19 cellular contexts compared by ENCODE assay signal in the genomic region with DNA sequence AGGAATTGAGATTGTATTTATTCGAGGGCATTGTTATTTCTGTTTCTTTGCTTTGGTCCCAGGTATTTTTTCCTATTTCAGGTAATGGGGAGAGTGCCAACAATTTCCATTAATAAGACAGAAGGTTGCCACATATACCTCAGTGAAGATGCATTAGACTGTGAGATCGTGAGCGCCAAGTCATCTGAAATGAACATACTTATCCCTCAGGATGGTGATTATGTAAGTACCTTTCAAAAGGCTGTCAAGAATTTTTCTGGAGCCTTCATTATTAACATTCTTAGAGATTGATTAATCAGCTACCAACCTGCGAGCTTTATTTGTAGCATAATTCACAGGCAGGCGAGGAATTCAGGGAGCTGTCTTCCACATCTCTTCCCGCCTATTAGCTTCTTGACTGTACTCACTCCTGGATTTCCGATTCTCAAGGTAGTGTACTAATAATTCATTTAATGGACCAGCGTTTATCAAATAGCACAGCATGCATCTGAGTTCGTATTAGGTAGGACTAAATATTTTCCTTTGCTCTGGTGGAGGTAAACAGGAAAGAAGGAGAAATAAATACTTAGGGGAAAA.
"Had no signal": no experiment of that assay in that cellular context is flagged by ENCODE, and none has a peak within 500 bp of the region (broad histone marks: within the 10 kb centered on the region; RNA-seq: fewer than 3 reads in every experiment).

No MANE protein-coding gene starts in this region.

- H3K4me3 Mint-ChIP-seq: mesothelial cell of epicardium had no signal

- H3K9me3 Mint-ChIP-seq: mesothelial cell of epicardium had no signal

- DNase-seq: dermis blood vessel endothelial cell; dorsolateral prefrontal cortex; effector CD4-positive, alpha-beta T cell; effector memory CD4-positive, alpha-beta T cell; erythroblast; esophagus squamous epithelium; foreskin fibroblast; foreskin melanocyte; gastrocnemius medialis; glutamatergic neuron; heart right ventricle; hippocampal formation; left cardiac atrium; left lung; left ventricle myocardium superior; lower lobe of right lung; mesenchymal stem cell; mucosa of descending colon had no signal

- H3K27ac Mint-ChIP-seq: mesothelial cell of epicardium had no signal
